Comparison of ENCODE assay signal across 19 cellular contexts in the genomic region with DNA sequence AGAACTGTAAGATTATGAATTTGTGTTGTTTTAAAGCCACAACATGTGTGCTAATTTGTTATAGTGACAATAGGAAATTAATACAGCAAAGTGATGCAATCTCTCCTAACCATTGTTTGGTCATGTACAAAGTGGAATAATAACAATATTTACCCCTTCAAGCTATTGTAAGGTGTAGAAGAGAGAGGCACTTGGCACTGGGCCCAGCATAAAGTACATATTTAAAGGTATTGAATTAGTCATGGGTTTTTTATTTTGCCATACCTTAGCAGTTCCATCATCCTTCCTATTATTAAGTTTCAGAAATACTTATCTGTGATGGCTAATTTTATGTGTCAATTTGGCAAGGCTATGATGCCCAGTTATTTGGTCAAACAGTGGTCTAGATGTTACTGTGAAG.
"Had no signal": no experiment of that assay in that cellular context is flagged by ENCODE, and none has a peak within 500 bp of the region (broad histone marks: within the 10 kb centered on the region; RNA-seq: fewer than 3 reads in every experiment).

No MANE protein-coding gene starts in this region.

- H3K27ac ChIP-seq: cardiac muscle cell, hepatocyte, neural progenitor cell, tibial nerve, vagina had no signal

- H3K4me3 Mint-ChIP-seq: activated B cell treated with CpG ODN at 0.5 μM for 24 hours; activated CD4-positive, alpha-beta memory T cell treated with anti-CD3 and anti-CD28 coated beads for 36 hours; activated CD8-positive, alpha-beta memory T cell treated with anti-CD3 and anti-CD28 coated beads, Interleukin-2, amount 10 ng/mL, durations not matched to agents 7 days and 5 days; activated naive CD8-positive, alpha-beta T cell; dendritic cell treated with granulocyte-macrophage colony-stimulating factor and Interleukin-4, amounts not matched to agents 40 ng/mL and 50 ng/mL, for 4 days; naive B cell; neural progenitor cell; stimulated activated naive CD8-positive, alpha-beta T cell treated with anti-CD3 and anti-CD28 coated beads, Interleukin-15, Interleukin-2, amounts not matched to agents 100 ng/mL and 50 ng/mL, for 24 hours had no signal

- H3K36me3 Mint-ChIP-seq: activated CD4-positive, alpha-beta memory T cell treated with anti-CD3 and anti-CD28 coated beads for 36 hours; activated CD8-positive, alpha-beta memory T cell treated with anti-CD3 and anti-CD28 coated beads, Interleukin-2, amount 10 ng/mL, durations not matched to agents 7 days and 5 days; activated naive CD8-positive, alpha-beta T cell; naive B cell; neural progenitor cell had no signal

- H3K9me3 Mint-ChIP-seq: activated B cell treated with CpG ODN at 0.5 μM for 24 hours; activated CD4-positive, alpha-beta memory T cell treated with anti-CD3 and anti-CD28 coated beads for 36 hours; neural progenitor cell; stimulated activated naive CD8-positive, alpha-beta T cell treated with anti-CD3 and anti-CD28 coated beads, Interleukin-15, Interleukin-2, amounts not matched to agents 100 ng/mL and 50 ng/mL, for 24 hours had no signal

- H3K4me1 ChIP-seq: neural progenitor cell, tibial nerve, vagina had no signal

- H3K36me3 ChIP-seq: cardiac muscle cell, neural progenitor cell, tibial nerve, vagina had no signal

- ATAC-seq: activated CD8-positive, alpha-beta memory T cell treated with anti-CD3 and anti-CD28 coated beads, Interleukin-2, amount 10 ng/mL, durations not matched to agents 7 days and 5 days; mucosa of descending colon had no signal

- H3K27me3 Mint-ChIP-seq: activated B cell treated with CpG ODN at 0.5 μM for 24 hours; activated CD4-positive, alpha-beta memory T cell treated with anti-CD3 and anti-CD28 coated beads for 36 hours; activated CD8-positive, alpha-beta memory T cell treated with anti-CD3 and anti-CD28 coated beads, Interleukin-2, amount 10 ng/mL, durations not matched to agents 7 days and 5 days; naive B cell; stimulated activated naive CD8-positive, alpha-beta T cell treated with anti-CD3 and anti-CD28 coated beads, Interleukin-15, Interleukin-2, amounts not matched to agents 100 ng/mL and 50 ng/mL, for 24 hours had no signal

- H3K27me3 ChIP-seq: hepatocyte, neural progenitor cell, tibial nerve, vagina had no signal

- FAIRE-seq: endothelial cell of umbilical vein had no signal

- H3K9me3 ChIP-seq: mucosa of descending colon, tibial nerve, vagina had no signal

- H3K4me1 Mint-ChIP-seq: activated B cell treated with CpG ODN at 0.5 μM for 24 hours; activated CD8-positive, alpha-beta memory T cell treated with anti-CD3 and anti-CD28 coated beads, Interleukin-2, amount 10 ng/mL, durations not matched to agents 7 days and 5 days; naive B cell; neural progenitor cell had no signal

- H3K27ac Mint-ChIP-seq: activated B cell treated with CpG ODN at 0.5 μM for 24 hours; activated CD4-positive, alpha-beta memory T cell treated with anti-CD3 and anti-CD28 coated beads for 36 hours; activated CD8-positive, alpha-beta memory T cell treated with anti-CD3 and anti-CD28 coated beads, Interleukin-2, amount 10 ng/mL, durations not matched to agents 7 days and 5 days; activated naive CD8-positive, alpha-beta T cell; dendritic cell treated with granulocyte-macrophage colony-stimulating factor and Interleukin-4, amounts not matched to agents 40 ng/mL and 50 ng/mL, for 4 days; naive B cell; neural progenitor cell; progenitor cell of endocrine pancreas; stimulated activated naive CD8-positive, alpha-beta T cell treated with anti-CD3 and anti-CD28 coated beads, Interleukin-15, Interleukin-2, amounts not matched to agents 100 ng/mL and 50 ng/mL, for 24 hours had no signal

- DNase-seq: activated B cell treated with CpG ODN at 0.5 μM for 24 hours; activated CD4-positive, alpha-beta memory T cell treated with anti-CD3 and anti-CD28 coated beads for 36 hours; activated CD4-positive, alpha-beta T cell treated with anti-CD3 and anti-CD28 coated beads for 4 hours; activated CD8-positive, alpha-beta memory T cell treated with anti-CD3 and anti-CD28 coated beads, Interleukin-2, amount 10 ng/mL, durations not matched to agents 7 days and 5 days; effector CD8-positive, alpha-beta T cell; foreskin fibroblast; mesenchymal stem cell; mucosa of descending colon; naive B cell had no signal

- H3K4me3 ChIP-seq: cardiac muscle cell, hepatocyte, mucosa of descending colon, neural progenitor cell, tibial nerve, vagina had no signal
